22 cellular contexts compared by ENCODE assay signal in genomic region chr17:7224661-7225111, GRCh38. TPM values are rescaled to one million over a fixed set of nuclear protein-coding genes. Genes with fewer than 3 reads are reported as not detected.
A peak's percentile ranks its signal among the peaks of the same experiment; 100 is the strongest.
DNase-seq lines count a peak whose midpoint lies in the region; ATAC-seq and TF ChIP-seq lines count a peak whose summit lies in the region.
"Had no signal": no experiment of that assay in that cellular context is flagged by ENCODE, and none has a peak within 500 bp of the region (broad histone marks: within the 10 kb centered on the region; RNA-seq: fewer than 3 reads in every experiment).

No MANE protein-coding gene starts in this region.

- H3K27ac Mint-ChIP-seq in T-helper 17 cell = no peak overlapping the region
- H3K27ac Mint-ChIP-seq: activated naive CD8-positive, alpha-beta T cell; CD4-positive, alpha-beta T cell; stimulated activated naive CD8-positive, alpha-beta T cell treated with anti-CD3 and anti-CD28 coated beads, Interleukin-15, Interleukin-2, amounts not matched to agents 100 ng/mL and 50 ng/mL, for 24 hours had no signal

- H3K4me3 ChIP-seq in OCI-LY7 (ENCODE audit: low read depth, low read length, poor library complexity, severe bottlenecking) (no peak overlapping the region), left ventricle myocardium inferior (no peak overlapping the region)
- H3K4me3 ChIP-seq: lower lobe of right lung, ovary, SJCRH30 had no signal

- no peak overlapping the region for H2AFZ ChIP-seq in OCI-LY7 (ENCODE audit: low read length)

- no peaks in the 10 kb centered on the region for H3K27me3 ChIP-seq in left ventricle myocardium inferior (ENCODE audit: low read depth)
- H3K27me3 ChIP-seq: dorsolateral prefrontal cortex, ovary, SJCRH30 had no signal

- no peaks in the 10 kb centered on the region; the same call in 1 of the 2 replicates for H3K79me2 ChIP-seq in OCI-LY7 (ENCODE audit: insufficient read depth, low read depth, low read length)

- POLR2A ChIA-PET in OCI-LY7 (lab: Charles Lee) = no interaction called here

- peaks cover 18% of the 10 kb centered on the region for H3K4me1 Mint-ChIP-seq in T-helper 17 cell

- BruUV-seq in OCI-LY7 (replicated peaks; lab: Mats Ljungman, UMichigan) = TSS peak; percentile 80

- TF ChIP-seq CTCF in OCI-LY7 (conservative IDR thresholded peaks at IDR 0.05; ENCODE audit: low read length) (no peak), left ventricle myocardium inferior (IDR thresholded peaks at IDR 0.05; ENCODE audit: borderline replicate concordance) (no peak)

- intact Hi-C loops in OCI-LY7 (cut with micrococcal nuclease; ENCODE audit: unreplicated experiment) (no loop called here), left ventricle myocardium inferior (cut with micrococcal nuclease) (no loop called here)

- H3K27ac ChIP-seq in OCI-LY7 (ENCODE audit: low read depth, low read length, poor library complexity, severe bottlenecking) (no peak overlapping the region), left ventricle myocardium inferior (replicated peaks) (peak overlapping the region; percentile 68)
- H3K27ac ChIP-seq: lower lobe of right lung, ovary, SJCRH30 had no signal

- H3K4me1 ChIP-seq in OCI-LY7 (ENCODE audit: insufficient read depth, low read length, poor library complexity, severe bottlenecking) (peaks cover 11% of the 10 kb centered on the region), left ventricle myocardium inferior (peaks cover 63% of the 10 kb centered on the region)
- H3K4me1 ChIP-seq: SJCRH30 had no signal

- no peaks in the 10 kb centered on the region for H3K9me3 ChIP-seq in OCI-LY7 (ENCODE audit: low read length)
- H3K9me3 ChIP-seq in left ventricle myocardium inferior (replicated peaks) = no peaks in the 10 kb centered on the region
- H3K9me3 ChIP-seq in T-helper 17 cell (ENCODE audit: control insufficient read depth, low read length, poor library complexity, severe bottlenecking) = no peaks in the 10 kb centered on the region
- H3K9me3 ChIP-seq: lower lobe of right lung, ovary, SJCRH30 had no signal

- peaks cover 89% of the 10 kb centered on the region for H3K36me3 ChIP-seq in OCI-LY7 (ENCODE audit: insufficient read depth, low read length)
- H3K36me3 ChIP-seq in left ventricle myocardium inferior = peaks cover 92% of the 10 kb centered on the region
- H3K36me3 ChIP-seq: ovary had no signal

- DNase-seq in A172 (ENCODE audit: low spot score) = peak; percentile 59
- DNase-seq in OCI-LY7 (ENCODE audit: low spot score) = no peak
- DNase-seq in left ventricle myocardium inferior = no peak
- DNase-seq in OCI-M1 (lab: John Stamatoyannopoulos, UW) = no peak
- no peak for DNase-seq in NOMO-1 treated with DMSO at 0.1 percent for 48 hours (lab: John Stamatoyannopoulos, UW; ENCODE audit: unreplicated experiment)
- DNase-seq in T-helper 17 cell = no peak
- DNase-seq: activated CD4-positive, CD25-positive, alpha-beta regulatory T cell; activated CD8-positive, alpha-beta memory T cell treated with anti-CD3 and anti-CD28 coated beads for 24 hours; CD4-positive, alpha-beta T cell; DMS53; dorsolateral prefrontal cortex; glutamatergic neuron; lower lobe of right lung; NCI-H2107; NCI-H524; ovary; SJCRH30; stimulated activated CD4-positive, alpha-beta T cell treated with anti-CD3 and anti-CD28 coated beads, Interleukin-1b, Interleukin-23, amount 100 ng/mL, for 48 hours; T-helper 2 cell had no signal

- CTCF ChIA-PET in OCI-LY7 (lab: Charles Lee; ENCODE audit: unreplicated experiment) = interaction anchor here (0.6 kb wide), 1 partner anchor 1043 kb away, joined by 3 read pairs; no protein-coding TSS in a partner anchor

- peaks cover 3% of the 10 kb centered on the region for H3K36me3 Mint-ChIP-seq in T-helper 17 cell (ENCODE audit: low read depth)

- H3K27me3 Mint-ChIP-seq in T-helper 17 cell = no peaks in the 10 kb centered on the region
- H3K27me3 Mint-ChIP-seq: activated naive CD8-positive, alpha-beta T cell; CD4-positive, alpha-beta T cell; stimulated activated naive CD8-positive, alpha-beta T cell treated with anti-CD3 and anti-CD28 coated beads, Interleukin-15, Interleukin-2, amounts not matched to agents 100 ng/mL and 50 ng/mL, for 24 hours; type B pancreatic cell had no signal

- no peak for ATAC-seq in T-helper 17 cell
- ATAC-seq: lower lobe of right lung had no signal

- no peak overlapping the region for H3K4me2 ChIP-seq in OCI-LY7 (ENCODE audit: low read length)

- no peaks in the 10 kb centered on the region for H4K20me1 ChIP-seq in OCI-LY7 (ENCODE audit: insufficient read depth, low read length)

- no peaks in the 10 kb centered on the region for H3K9me2 ChIP-seq in OCI-LY7 (ENCODE audit: insufficient read depth, low read length)

- no peak overlapping the region for H3K4me3 Mint-ChIP-seq in T-helper 17 cell
- H3K4me3 Mint-ChIP-seq: activated naive CD8-positive, alpha-beta T cell; CD4-positive, alpha-beta T cell; stimulated activated naive CD8-positive, alpha-beta T cell treated with anti-CD3 and anti-CD28 coated beads, Interleukin-15, Interleukin-2, amounts not matched to agents 100 ng/mL and 50 ng/mL, for 24 hours had no signal

RNA-seq across cellular contexts. Expression of gene ACADVL, which starts 4.9 kb away (rescaled TPM):
- 278 and 349 TPM in 2 replicates for total RNA-seq in A172 (2014; rRNA removed; shearing (Covaris generic))
- 226 and 297 TPM in 2 replicates for total RNA-seq in OCI-LY7 (2014; rRNA removed; shearing (Covaris generic))
- total RNA-seq in OCI-LY7 (2022) = 204 and 238 TPM in 2 replicates
- total RNA-seq in left ventricle myocardium inferior = 1,845 TPM
- 100 to 1,000 TPM; 268 to 279 TPM for total RNA-seq in T-helper 17 cell

RNA-seq across cellular contexts. Expression of gene DLG4, which starts 5.0 kb away (rescaled TPM):
- total RNA-seq in A172 (2014; rRNA removed; shearing (Covaris generic)) = 7.2 and 7.3 TPM in 2 replicates
- total RNA-seq in OCI-LY7 (2014; rRNA removed; shearing (Covaris generic)) = 9.0 and 15.4 TPM in 2 replicates
- total RNA-seq in OCI-LY7 (2022) (27.3 and 30.2 TPM in 2 replicates), left ventricle myocardium inferior (14.0 TPM), T-helper 17 cell (10 to 100 TPM in 1 of 2 donors, 1 to 10 TPM in 1; 9.8 to 16.1 TPM)

RNA-seq across cellular contexts. Expression of gene DVL2, which starts 9.6 kb away (rescaled TPM):
- 65.1 and 82.4 TPM in 2 replicates for total RNA-seq in A172 (2014; rRNA removed; shearing (Covaris generic))
- total RNA-seq in OCI-LY7 (2014; rRNA removed; shearing (Covaris generic)) = 84.3 and 98.8 TPM in 2 replicates
- total RNA-seq in OCI-LY7 (2022) = 99.9 and 100 TPM in 2 replicates
- 19.8 TPM for total RNA-seq in left ventricle myocardium inferior
- 10 to 100 TPM; 37.0 to 46.9 TPM for total RNA-seq in T-helper 17 cell

RNA-seq across cellular contexts. Expression of gene PHF23, which starts 14.6 kb away (rescaled TPM):
- 59.5 and 75.3 TPM in 2 replicates for total RNA-seq in A172 (2014; rRNA removed; shearing (Covaris generic))
- 47.7 and 50.8 TPM in 2 replicates for total RNA-seq in OCI-LY7 (2014; rRNA removed; shearing (Covaris generic))
- total RNA-seq in OCI-LY7 (2022) (36.5 and 43.3 TPM in 2 replicates), left ventricle myocardium inferior (22.0 TPM), T-helper 17 cell (10 to 100 TPM; 19.2 to 23.2 TPM)

RNA-seq across cellular contexts. Expression of gene GABARAP, which starts 17.6 kb away (rescaled TPM):
- total RNA-seq in A172 (2014; rRNA removed; shearing (Covaris generic)) = 144 and 238 TPM in 2 replicates
- total RNA-seq in OCI-LY7 (2014; rRNA removed; shearing (Covaris generic)) = 106 and 128 TPM in 2 replicates
- total RNA-seq in OCI-LY7 (2022) = 199 and 207 TPM in 2 replicates
- 394 TPM for total RNA-seq in left ventricle myocardium inferior
- total RNA-seq in T-helper 17 cell = 100 to 1,000 TPM; 212 to 247 TPM
